Comparison of ENCODE assay signal across 11 cellular contexts in genomic region chr14:68950111-68950510, GRCh38. TPM values are rescaled to one million over a fixed set of nuclear protein-coding genes. Genes with fewer than 3 reads are reported as not detected.
DNase-seq lines count a peak whose midpoint lies in the region; ATAC-seq, FAIRE-seq and TF ChIP-seq lines count a peak whose summit lies in the region.
"Had no signal": no experiment of that assay in that cellular context is flagged by ENCODE, and none has a peak within 500 bp of the region (broad histone marks: within the 10 kb centered on the region; RNA-seq: fewer than 3 reads in every experiment).

No MANE protein-coding gene starts in this region.

- H3K4me1 ChIP-seq in A549 (peaks cover 100% of the 10 kb centered on the region), HCT116 (ENCODE audit: control insufficient read depth in 1 of 2, insufficient read depth in 2 of 2, low read length in 2 of 2) (peaks cover 50 to 86% of the 10 kb centered on the region in 2 experiments)

- no peak for TF ChIP-seq EP300 in A549 (IDR thresholded peaks at IDR 0.05)

- H3K4me3 ChIP-seq in A549 (no peak overlapping the region), HCT116 (replicated peaks in 1 of 2; ENCODE audit: low read depth in 1 of 2, low read length in 2 of 2) (no peak overlapping the region)

- H2AFZ ChIP-seq in HCT116 (ENCODE audit: low read depth, low read length, poor library complexity, severe bottlenecking) = no peak overlapping the region

- H3K27ac ChIP-seq in A549 (peak overlapping the region; percentile 98 to 99), HCT116 (ENCODE audit: low read depth, low read length) (peak overlapping the region; percentile 81; the same call in 1 of the 2 replicates)

- BruUV-seq in HCT116 (replicated peaks; lab: Mats Ljungman, UMichigan) = no TSS peak

- peak overlapping the region; percentile 98 for H3K4me2 ChIP-seq in A549
- peak overlapping the region; percentile 40; the same call in 1 of the 2 replicates for H3K4me2 ChIP-seq in HCT116 (ENCODE audit: low read length)

- ATAC-seq in A549 (no peak), HCT116 (no peak), GM21825 (IDR thresholded peaks at IDR 0.05; ENCODE audit: unreplicated experiment) (no peak), left colon (no peak)

- 57% methylated on average over 5 of the region's 5 CpGs for WGBS in A549 (ENCODE audit: missing lambda C conversion rate)

- TF ChIP-seq RAD21 in A549 (conservative IDR thresholded peaks at IDR 0.05 in 1 of 2, IDR thresholded peaks at IDR 0.05 in 1 of 2) (no peak), HCT116 (IDR thresholded peaks at IDR 0.05; ENCODE audit: low read depth) (no peak)

- TF ChIP-seq CTCF in A549 (IDR thresholded peaks at IDR 0.05) (no peak), HCT116 (IDR thresholded peaks at IDR 0.05 in 2 of 3, conservative IDR thresholded peaks at IDR 0.05 in 1 of 3; ENCODE audit: borderline replicate concordance in 1 of 3, insufficient read depth in 1 of 3, low read depth in 2 of 3, low read length in 2 of 3) (no peak)

- no peaks in the 10 kb centered on the region for H3K27me3 ChIP-seq in HCT116 (ENCODE audit: insufficient read depth, low read length)

- H3K9ac ChIP-seq in HCT116 (ENCODE audit: low read length) = no peak overlapping the region

- no peaks in the 10 kb centered on the region for H3K36me3 ChIP-seq in HCT116 (ENCODE audit: control insufficient read depth in 1 of 2, insufficient read depth in 2 of 2, low read length in 2 of 2)

- H4K20me1 ChIP-seq in HCT116 (ENCODE audit: insufficient read depth) = no peaks in the 10 kb centered on the region

- FAIRE-seq in A549 (lab: Jason Lieb, UNC) = no peak

- H3K9me2 ChIP-seq in HCT116 (ENCODE audit: insufficient read depth) = no peaks in the 10 kb centered on the region

- peak in 1 of 2 experiments; percentile 67 for DNase-seq in A549 (ENCODE audit: low read depth in 1 of 2, low spot score in 1 of 2)
- no peak for DNase-seq in HCT116 (ENCODE audit: low read depth, low spot score)
- peak; percentile 21 for DNase-seq in amniotic stem cell (lab: John Stamatoyannopoulos, UW)
- peak; percentile 60 for DNase-seq in kidney tubule cell (ENCODE audit: low spot score)
- no peak for DNase-seq in NCI-H526 (lab: John Stamatoyannopoulos, UW)
- DNase-seq in GM19240 (ENCODE audit: insufficient read length, low spot score) = no peak
- no peak for DNase-seq in left colon
- DNase-seq: activated CD4-positive, CD25-positive, alpha-beta regulatory T cell; immature natural killer cell; nucleus accumbens had no signal

- POLR2A ChIA-PET in A549 (lab: Yijun Ruan, JAX) (interaction anchor here (2.4 kb wide), 1 partner anchor 11 kb away, joined by 15 read pairs; no protein-coding TSS in a partner anchor), HCT116 (lab: Charles Lee) (interaction anchor here (1.1 to 1.3 kb wide), 2 partner anchors 11 to 29 kb away, joined by 4 read pairs; no protein-coding TSS in a partner anchor)

- intact Hi-C loops in HCT116 (cut with micrococcal nuclease) (loop anchor here (2.0 kb wide), 1 partner anchor 29 kb away; the partner anchor contains the start of gene ACTN1), left colon (cut with DNase I, micrococcal nuclease) (no loop called here)

- TF ChIP-seq POLR2A in A549 (IDR thresholded peaks at IDR 0.05; ENCODE audit: low read length) (no peak), HCT116 (IDR thresholded peaks at IDR 0.05; ENCODE audit: borderline replicate concordance, extremely low read depth, insufficient read depth, insufficient read length) (no peak)

- RAD21 ChIA-PET in HCT116 (lab: Charles Lee; ENCODE audit: low non-redundant PET in 1 of 2, low total read pairs in 2 of 2, uncharacterized antibody in 2 of 2, unreplicated experiment in 2 of 2) = no interaction called here

- CTCF ChIA-PET in A549 (lab: Yijun Ruan, JAX) = interaction anchor here (0.7 to 19.3 kb wide), 3 partner anchors 25 to 88 kb away, joined by 3 to 480 read pairs (median 3); no protein-coding TSS in a partner anchor
- CTCF ChIA-PET in HCT116 (lab: Charles Lee) = no interaction called here

- H3K9me3 ChIP-seq in A549 = no peaks in the 10 kb centered on the region
- H3K9me3 ChIP-seq in HCT116 (ENCODE audit: control insufficient read depth in 1 of 2, insufficient read depth in 1 of 2, low read depth in 1 of 2, low read length in 2 of 2) = no peaks in the 10 kb centered on the region

- H3K79me2 ChIP-seq in HCT116 (ENCODE audit: insufficient read depth, low read length) = peaks cover 91% of the 10 kb centered on the region

TF ChIP-seq in A549, 52 proteins besides CTCF, POLR2A, EP300 and RAD21:
- TF ChIP-seq ZC3H11A (IDR thresholded peaks at IDR 0.05) (no peak), RARB (CRISPR knock-in tag; IDR thresholded peaks at IDR 0.05) (no peak), CEBPB (IDR thresholded peaks at IDR 0.05) (peak; percentile 79 to 86), HES2 (IDR thresholded peaks at IDR 0.05) (0 out of 2 replicates have a peak, but pooled peaks have one; percentile 7), FOSB (CRISPR knock-in tag; IDR thresholded peaks at IDR 0.05) (no peak), CBX8 (IDR thresholded peaks at IDR 0.05) (no peak), JUN (IDR thresholded peaks at IDR 0.05) (no peak; a peak in 1 of 5 replicates), FOSL2 (IDR thresholded peaks at IDR 0.05) (no peak), FOSL2 (CRISPR knock-in tag; IDR thresholded peaks at IDR 0.05) (0 out of 2 replicates have a peak, but pooled peaks have one; percentile 3), MAFK (IDR thresholded peaks at IDR 0.05; ENCODE audit: partially characterized antibody) (no peak)
TF ChIP-seq in A549: peak in this region for 3.

TF ChIP-seq in HCT116, 20 proteins besides CTCF, POLR2A, EP300 and RAD21:
- TF ChIP-seq EZH2 (IDR thresholded peaks at IDR 0.05) (no peak), CEBPB (IDR thresholded peaks at IDR 0.05; ENCODE audit: low read depth) (peak; percentile 54; the same call in 1 of the 2 replicates)

RNA-seq across cellular contexts. Expression of gene ACTN1, which starts 29.0 kb away (rescaled TPM):
- 207 and 208 TPM in 2 replicates for polyA plus RNA-seq in A549 (2011; rRNA removed)
- 265 and 286 TPM in 2 replicates for polyA plus RNA-seq in A549 (2012; cell fraction: cytosol; rRNA removed)
- polyA plus RNA-seq in A549 (2012; cell fraction: nucleus; rRNA removed) = 559 and 760 TPM in 2 replicates
- polyA plus RNA-seq in A549 (2017; fragmentation: RNase III; extraction: RNeasy Plus Mini Kit Qiagen cat#74134 plus additional on column Dnase treatment) = 245 to 269 TPM (median 252 TPM) in 3 replicates
- 580 and 586 TPM in 2 replicates for polyA minus RNA-seq in A549 (2011; rRNA and poly(A)+ RNA removed)
- total RNA-seq in HCT116 (2021; ENCODE audit: unreplicated experiment) = 123 TPM
- polyA plus RNA-seq in HCT116 (2012) = 134 and 167 TPM in 2 replicates
- total RNA-seq in left colon = 100 to 1,000 TPM in 1 of 2 donors, 10 to 100 TPM in 1; 89.9 to 132 TPM

Comparison
In these comparisons a context has a peak if more than half of its experiments do, and no peak if none do; other contexts are left out.
1. DNase-seq: peak in amniotic stem cell (single experiment) and kidney tubule cell (single experiment); none in HCT116 (single experiment), NCI-H526 (0 of 2), GM19240 (single experiment) and left colon (0 of 2).
2. Of the 6 proteins assayed by ChIP-seq in both A549 and HCT116: peak only in A549: none; only in HCT116: none; in both: CEBPB; in neither: 5.